ENCODE assay signal across 1 cellular context in the genomic region with DNA sequence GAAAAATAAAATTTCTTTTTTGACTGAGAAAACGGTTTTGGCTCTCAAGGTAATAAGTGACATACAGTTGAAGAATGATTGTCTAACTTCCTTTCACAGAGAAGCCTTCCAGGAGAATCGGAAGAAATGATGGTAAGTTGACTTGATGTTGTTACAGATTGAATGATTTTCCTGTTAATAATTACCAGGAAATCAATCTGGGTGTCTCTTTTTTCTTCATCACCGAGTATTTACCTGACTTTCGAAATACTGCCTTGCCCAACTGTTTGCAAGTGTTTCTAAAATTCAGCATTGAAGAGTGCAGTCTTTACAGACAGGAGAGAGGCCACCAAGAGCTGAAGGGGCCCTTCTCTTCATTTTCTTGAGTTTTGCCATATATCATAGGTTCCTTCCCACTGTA.
TF ChIP-seq lines count a peak whose summit lies in the region.

No MANE protein-coding gene starts in this region.

TF ChIP-seq in HepG2, 621 proteins besides CTCF, POLR2A, EP300 and RAD21 (continued from another document and continues in another):
- TF ChIP-seq, protein P1, sequence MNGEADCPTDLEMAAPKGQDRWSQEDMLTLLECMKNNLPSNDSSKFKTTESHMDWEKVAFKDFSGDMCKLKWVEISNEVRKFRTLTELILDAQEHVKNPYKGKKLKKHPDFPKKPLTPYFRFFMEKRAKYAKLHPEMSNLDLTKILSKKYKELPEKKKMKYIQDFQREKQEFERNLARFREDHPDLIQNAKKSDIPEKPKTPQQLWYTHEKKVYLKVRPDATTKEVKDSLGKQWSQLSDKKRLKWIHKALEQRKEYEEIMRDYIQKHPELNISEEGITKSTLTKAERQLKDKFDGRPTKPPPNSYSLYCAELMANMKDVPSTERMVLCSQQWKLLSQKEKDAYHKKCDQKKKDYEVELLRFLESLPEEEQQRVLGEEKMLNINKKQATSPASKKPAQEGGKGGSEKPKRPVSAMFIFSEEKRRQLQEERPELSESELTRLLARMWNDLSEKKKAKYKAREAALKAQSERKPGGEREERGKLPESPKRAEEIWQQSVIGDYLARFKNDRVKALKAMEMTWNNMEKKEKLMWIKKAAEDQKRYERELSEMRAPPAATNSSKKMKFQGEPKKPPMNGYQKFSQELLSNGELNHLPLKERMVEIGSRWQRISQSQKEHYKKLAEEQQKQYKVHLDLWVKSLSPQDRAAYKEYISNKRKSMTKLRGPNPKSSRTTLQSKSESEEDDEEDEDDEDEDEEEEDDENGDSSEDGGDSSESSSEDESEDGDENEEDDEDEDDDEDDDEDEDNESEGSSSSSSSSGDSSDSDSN (CRISPR knock-in tag; IDR thresholded peaks at IDR 0.05), result no peak
- TF ChIP-seq HMGA1 (CRISPR knock-in tag; conservative IDR thresholded peaks at IDR 0.05), result no peak
- TF ChIP-seq HOXA3 (CRISPR knock-in tag; IDR thresholded peaks at IDR 0.05), result peak; percentile 23; the same call in 1 of the 2 replicates
- no peak for TF ChIP-seq HCFC1 (IDR thresholded peaks at IDR 0.05; ENCODE audit: low read depth, low read length)
- TF ChIP-seq IKZF1 (IDR thresholded peaks at IDR 0.05), result no peak
- TF ChIP-seq THAP11 (CRISPR knock-in tag; IDR thresholded peaks at IDR 0.05), result 0 out of 2 replicates have a peak, but pooled peaks have one; percentile 28
- TF ChIP-seq ZNF768 (CRISPR knock-in tag; IDR thresholded peaks at IDR 0.05), result no peak
- TF ChIP-seq SETDB1 (CRISPR knock-in tag; IDR thresholded peaks at IDR 0.05; ENCODE audit: borderline replicate concordance), result no peak
- TF ChIP-seq ZBTB1 (CRISPR knock-in tag; IDR thresholded peaks at IDR 0.05; ENCODE audit: borderline replicate concordance), result no peak
- TF ChIP-seq, protein P2, sequence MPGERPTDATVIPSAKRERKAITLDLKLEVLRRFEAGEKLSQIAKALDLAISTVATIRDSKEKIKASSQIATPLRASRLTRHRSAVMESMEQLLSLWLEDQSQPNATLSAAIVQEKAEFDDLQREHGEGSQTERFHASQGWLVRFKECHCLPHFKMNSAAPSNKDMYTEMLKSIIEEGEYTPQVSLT (CRISPR knock-in tag; IDR thresholded peaks at IDR 0.05; ENCODE audit: borderline replicate concordance, low read depth), result no peak
- no peak for TF ChIP-seq GABPA (IDR thresholded peaks at IDR 0.05; ENCODE audit: low read depth, low read length)
- peak; percentile 31; the same call in 1 of the 2 replicates for TF ChIP-seq GABPA (CRISPR knock-in tag; IDR thresholded peaks at IDR 0.05; ENCODE audit: low read depth)
- TF ChIP-seq, protein P3, sequence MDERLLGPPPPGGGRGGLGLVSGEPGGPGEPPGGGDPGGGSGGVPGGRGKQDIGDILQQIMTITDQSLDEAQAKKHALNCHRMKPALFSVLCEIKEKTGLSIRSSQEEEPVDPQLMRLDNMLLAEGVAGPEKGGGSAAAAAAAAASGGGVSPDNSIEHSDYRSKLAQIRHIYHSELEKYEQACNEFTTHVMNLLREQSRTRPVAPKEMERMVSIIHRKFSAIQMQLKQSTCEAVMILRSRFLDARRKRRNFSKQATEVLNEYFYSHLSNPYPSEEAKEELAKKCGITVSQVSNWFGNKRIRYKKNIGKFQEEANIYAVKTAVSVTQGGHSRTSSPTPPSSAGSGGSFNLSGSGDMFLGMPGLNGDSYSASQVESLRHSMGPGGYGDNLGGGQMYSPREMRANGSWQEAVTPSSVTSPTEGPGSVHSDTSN (CRISPR knock-in tag; IDR thresholded peaks at IDR 0.05), result no peak; the same call in 1 of the 2 replicates
- TF ChIP-seq GTF2F1 (IDR thresholded peaks at IDR 0.05; ENCODE audit: low read length), result 0 out of 2 replicates have a peak, but pooled peaks have one; percentile 37
- TF ChIP-seq AGO2 (optimal IDR thresholded peaks at IDR 0.05; ENCODE audit: low read depth, low read length), result no peak
- TF ChIP-seq, protein P4, sequence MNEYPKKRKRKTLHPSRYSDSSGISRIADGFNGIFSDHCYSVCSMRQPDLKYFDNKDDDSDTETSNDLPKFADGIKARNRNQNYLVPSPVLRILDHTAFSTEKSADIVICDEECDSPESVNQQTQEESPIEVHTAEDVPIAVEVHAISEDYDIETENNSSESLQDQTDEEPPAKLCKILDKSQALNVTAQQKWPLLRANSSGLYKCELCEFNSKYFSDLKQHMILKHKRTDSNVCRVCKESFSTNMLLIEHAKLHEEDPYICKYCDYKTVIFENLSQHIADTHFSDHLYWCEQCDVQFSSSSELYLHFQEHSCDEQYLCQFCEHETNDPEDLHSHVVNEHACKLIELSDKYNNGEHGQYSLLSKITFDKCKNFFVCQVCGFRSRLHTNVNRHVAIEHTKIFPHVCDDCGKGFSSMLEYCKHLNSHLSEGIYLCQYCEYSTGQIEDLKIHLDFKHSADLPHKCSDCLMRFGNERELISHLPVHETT (CRISPR knock-in tag; conservative IDR thresholded peaks at IDR 0.05), result no peak
- no peak for TF ChIP-seq ZBTB8A (CRISPR knock-in tag; IDR thresholded peaks at IDR 0.05; ENCODE audit: borderline replicate concordance, low read depth)
- no peak for TF ChIP-seq NFRKB (IDR thresholded peaks at IDR 0.05)
- 0 out of 2 replicates have a peak, but pooled peaks have one; percentile 61 for TF ChIP-seq STAT5B (CRISPR knock-in tag; IDR thresholded peaks at IDR 0.05)
- TF ChIP-seq, protein P5, sequence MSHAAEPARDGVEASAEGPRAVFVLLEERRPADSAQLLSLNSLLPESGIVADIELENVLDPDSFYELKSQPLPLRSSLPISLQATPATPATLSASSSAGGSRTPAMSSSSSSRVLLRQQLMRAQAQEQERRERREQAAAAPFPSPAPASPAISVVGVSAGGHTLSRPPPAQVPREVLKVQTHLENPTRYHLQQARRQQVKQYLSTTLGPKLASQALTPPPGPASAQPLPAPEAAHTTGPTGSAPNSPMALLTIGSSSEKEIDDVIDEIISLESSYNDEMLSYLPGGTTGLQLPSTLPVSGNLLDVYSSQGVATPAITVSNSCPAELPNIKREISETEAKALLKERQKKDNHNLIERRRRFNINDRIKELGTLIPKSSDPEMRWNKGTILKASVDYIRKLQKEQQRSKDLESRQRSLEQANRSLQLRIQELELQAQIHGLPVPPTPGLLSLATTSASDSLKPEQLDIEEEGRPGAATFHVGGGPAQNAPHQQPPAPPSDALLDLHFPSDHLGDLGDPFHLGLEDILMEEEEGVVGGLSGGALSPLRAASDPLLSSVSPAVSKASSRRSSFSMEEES (CRISPR knock-in tag; IDR thresholded peaks at IDR 0.05), result no peak
- TF ChIP-seq, protein P6, sequence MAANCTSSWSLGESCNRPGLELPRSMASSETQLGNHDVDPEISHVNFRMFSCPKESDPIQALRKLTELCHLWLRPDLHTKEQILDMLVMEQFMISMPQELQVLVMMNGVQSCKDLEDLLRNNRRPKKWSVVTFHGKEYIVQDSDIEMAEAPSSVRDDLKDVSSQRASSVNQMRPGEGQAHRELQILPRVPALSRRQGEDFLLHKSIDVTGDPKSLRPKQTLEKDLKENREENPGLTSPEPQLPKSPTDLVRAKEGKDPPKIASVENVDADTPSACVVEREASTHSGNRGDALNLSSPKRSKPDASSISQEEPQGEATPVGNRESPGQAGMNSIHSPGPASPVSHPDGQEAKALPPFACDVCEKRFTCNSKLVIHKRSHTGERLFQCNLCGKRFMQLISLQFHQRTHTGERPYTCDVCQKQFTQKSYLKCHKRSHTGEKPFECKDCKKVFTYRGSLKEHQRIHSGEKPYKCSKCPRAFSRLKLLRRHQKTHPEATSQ (CRISPR knock-in tag; IDR thresholded peaks at IDR 0.05; ENCODE audit: borderline replicate concordance), result no peak
- TF ChIP-seq FOXM1 (CRISPR knock-in tag; IDR thresholded peaks at IDR 0.05), result no peak
- no peak for TF ChIP-seq ZNF17 (CRISPR knock-in tag; IDR thresholded peaks at IDR 0.05)
- no peak for TF ChIP-seq WIZ (CRISPR knock-in tag; IDR thresholded peaks at IDR 0.05)
- TF ChIP-seq ZMYM3 (CRISPR knock-in tag; IDR thresholded peaks at IDR 0.05), result no peak
- no peak for TF ChIP-seq MBNL3 (CRISPR knock-in tag; conservative IDR thresholded peaks at IDR 0.05)
- TF ChIP-seq HOXA5 (CRISPR knock-in tag; IDR thresholded peaks at IDR 0.05), result peak; percentile 88; the same call in 1 of the 2 replicates
- no peak for TF ChIP-seq ZSCAN22 (CRISPR knock-in tag; IDR thresholded peaks at IDR 0.05)
- TF ChIP-seq ZBTB38 (CRISPR knock-in tag; IDR thresholded peaks at IDR 0.05), result no peak
- TF ChIP-seq EHMT2 (IDR thresholded peaks at IDR 0.05; ENCODE audit: borderline replicate concordance, low read depth, low read length), result no peak
- 0 out of 2 replicates have a peak, but pooled peaks have one; percentile 9 for TF ChIP-seq ZFP82 (CRISPR knock-in tag; IDR thresholded peaks at IDR 0.05; ENCODE audit: borderline replicate concordance)
- peak; percentile 62; the same call in 1 of the 2 replicates for TF ChIP-seq ZNF12 (CRISPR knock-in tag; IDR thresholded peaks at IDR 0.05)
- TF ChIP-seq ZNF33A (CRISPR knock-in tag; IDR thresholded peaks at IDR 0.05; ENCODE audit: borderline replicate concordance), result no peak
- TF ChIP-seq ZFP41 (CRISPR knock-in tag; IDR thresholded peaks at IDR 0.05; ENCODE audit: borderline replicate concordance), result no peak
- peak; percentile 98; the same call in 1 of the 2 replicates for TF ChIP-seq NCOR1 (IDR thresholded peaks at IDR 0.05; ENCODE audit: borderline replicate concordance, low read length)
- TF ChIP-seq ZBTB3 (CRISPR knock-in tag; IDR thresholded peaks at IDR 0.05; ENCODE audit: borderline replicate concordance, low read depth), result no peak
- TF ChIP-seq, protein P7, sequence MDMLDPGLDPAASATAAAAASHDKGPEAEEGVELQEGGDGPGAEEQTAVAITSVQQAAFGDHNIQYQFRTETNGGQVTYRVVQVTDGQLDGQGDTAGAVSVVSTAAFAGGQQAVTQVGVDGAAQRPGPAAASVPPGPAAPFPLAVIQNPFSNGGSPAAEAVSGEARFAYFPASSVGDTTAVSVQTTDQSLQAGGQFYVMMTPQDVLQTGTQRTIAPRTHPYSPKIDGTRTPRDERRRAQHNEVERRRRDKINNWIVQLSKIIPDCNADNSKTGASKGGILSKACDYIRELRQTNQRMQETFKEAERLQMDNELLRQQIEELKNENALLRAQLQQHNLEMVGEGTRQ (IDR thresholded peaks at IDR 0.05; ENCODE audit: low read depth, low read length), result no peak
- TF ChIP-seq, protein P7 (CRISPR knock-in tag; IDR thresholded peaks at IDR 0.05; ENCODE audit: borderline replicate concordance), result no peak
- no peak for TF ChIP-seq HNRNPL (IDR thresholded peaks at IDR 0.05; ENCODE audit: low read depth, low read length)
- TF ChIP-seq ZNF331 (CRISPR knock-in tag; IDR thresholded peaks at IDR 0.05), result peak; percentile 85
- peak; percentile 98 for TF ChIP-seq ONECUT2 (CRISPR knock-in tag; IDR thresholded peaks at IDR 0.05)
- TF ChIP-seq ZNF260 (CRISPR knock-in tag; IDR thresholded peaks at IDR 0.05; ENCODE audit: borderline replicate concordance, low read depth), result no peak
- TF ChIP-seq, protein P8, sequence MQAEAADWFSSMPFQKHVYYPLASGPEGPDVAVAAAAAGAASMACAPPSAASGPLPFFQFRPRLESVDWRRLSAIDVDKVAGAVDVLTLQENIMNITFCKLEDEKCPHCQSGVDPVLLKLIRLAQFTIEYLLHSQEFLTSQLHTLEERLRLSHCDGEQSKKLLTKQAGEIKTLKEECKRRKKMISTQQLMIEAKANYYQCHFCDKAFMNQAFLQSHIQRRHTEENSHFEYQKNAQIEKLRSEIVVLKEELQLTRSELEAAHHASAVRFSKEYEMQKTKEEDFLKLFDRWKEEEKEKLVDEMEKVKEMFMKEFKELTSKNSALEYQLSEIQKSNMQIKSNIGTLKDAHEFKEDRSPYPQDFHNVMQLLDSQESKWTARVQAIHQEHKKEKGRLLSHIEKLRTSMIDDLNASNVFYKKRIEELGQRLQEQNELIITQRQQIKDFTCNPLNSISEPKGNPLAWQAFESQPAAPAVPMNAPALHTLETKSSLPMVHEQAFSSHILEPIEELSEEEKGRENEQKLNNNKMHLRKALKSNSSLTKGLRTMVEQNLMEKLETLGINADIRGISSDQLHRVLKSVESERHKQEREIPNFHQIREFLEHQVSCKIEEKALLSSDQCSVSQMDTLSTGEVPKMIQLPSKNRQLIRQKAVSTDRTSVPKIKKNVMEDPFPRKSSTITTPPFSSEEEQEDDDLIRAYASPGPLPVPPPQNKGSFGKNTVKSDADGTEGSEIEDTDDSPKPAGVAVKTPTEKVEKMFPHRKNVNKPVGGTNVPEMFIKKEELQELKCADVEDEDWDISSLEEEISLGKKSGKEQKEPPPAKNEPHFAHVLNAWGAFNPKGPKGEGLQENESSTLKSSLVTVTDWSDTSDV (CRISPR knock-in tag; IDR thresholded peaks at IDR 0.05), result no peak
